1 cellular context compared by ENCODE assay signal in the genomic region with DNA sequence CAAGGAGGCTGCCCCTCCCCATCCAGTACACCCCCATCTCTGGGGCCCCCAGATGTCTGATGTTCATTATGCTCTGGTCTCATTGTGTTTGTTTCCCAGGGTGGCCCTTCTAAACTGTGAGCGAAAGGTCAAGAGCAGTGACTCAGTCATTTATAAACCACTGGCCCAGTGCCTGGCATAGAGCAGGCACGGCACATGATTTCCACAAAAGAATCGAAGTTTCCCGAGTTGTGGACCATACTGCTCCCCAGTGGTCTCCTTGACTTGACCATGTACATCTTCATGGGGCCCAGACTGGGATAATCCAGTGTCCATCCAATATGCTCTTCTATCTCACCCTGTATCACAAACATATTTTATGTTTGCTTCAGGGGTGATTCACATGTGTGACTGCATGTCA.
TF ChIP-seq lines count a peak whose summit lies in the region.

No MANE protein-coding gene starts in this region.

TF ChIP-seq in A549, 52 proteins besides CTCF, POLR2A, EP300 and RAD21 (continued from another document):
- TF ChIP-seq, protein P1, sequence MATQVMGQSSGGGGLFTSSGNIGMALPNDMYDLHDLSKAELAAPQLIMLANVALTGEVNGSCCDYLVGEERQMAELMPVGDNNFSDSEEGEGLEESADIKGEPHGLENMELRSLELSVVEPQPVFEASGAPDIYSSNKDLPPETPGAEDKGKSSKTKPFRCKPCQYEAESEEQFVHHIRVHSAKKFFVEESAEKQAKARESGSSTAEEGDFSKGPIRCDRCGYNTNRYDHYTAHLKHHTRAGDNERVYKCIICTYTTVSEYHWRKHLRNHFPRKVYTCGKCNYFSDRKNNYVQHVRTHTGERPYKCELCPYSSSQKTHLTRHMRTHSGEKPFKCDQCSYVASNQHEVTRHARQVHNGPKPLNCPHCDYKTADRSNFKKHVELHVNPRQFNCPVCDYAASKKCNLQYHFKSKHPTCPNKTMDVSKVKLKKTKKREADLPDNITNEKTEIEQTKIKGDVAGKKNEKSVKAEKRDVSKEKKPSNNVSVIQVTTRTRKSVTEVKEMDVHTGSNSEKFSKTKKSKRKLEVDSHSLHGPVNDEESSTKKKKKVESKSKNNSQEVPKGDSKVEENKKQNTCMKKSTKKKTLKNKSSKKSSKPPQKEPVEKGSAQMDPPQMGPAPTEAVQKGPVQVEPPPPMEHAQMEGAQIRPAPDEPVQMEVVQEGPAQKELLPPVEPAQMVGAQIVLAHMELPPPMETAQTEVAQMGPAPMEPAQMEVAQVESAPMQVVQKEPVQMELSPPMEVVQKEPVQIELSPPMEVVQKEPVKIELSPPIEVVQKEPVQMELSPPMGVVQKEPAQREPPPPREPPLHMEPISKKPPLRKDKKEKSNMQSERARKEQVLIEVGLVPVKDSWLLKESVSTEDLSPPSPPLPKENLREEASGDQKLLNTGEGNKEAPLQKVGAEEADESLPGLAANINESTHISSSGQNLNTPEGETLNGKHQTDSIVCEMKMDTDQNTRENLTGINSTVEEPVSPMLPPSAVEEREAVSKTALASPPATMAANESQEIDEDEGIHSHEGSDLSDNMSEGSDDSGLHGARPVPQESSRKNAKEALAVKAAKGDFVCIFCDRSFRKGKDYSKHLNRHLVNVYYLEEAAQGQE (IDR thresholded peaks at IDR 0.05) = no peak
- no peak for TF ChIP-seq CBX2 (IDR thresholded peaks at IDR 0.05; ENCODE audit: borderline replicate concordance, low read depth)
- TF ChIP-seq GATA3 (IDR thresholded peaks at IDR 0.05; ENCODE audit: borderline replicate concordance) = peak; percentile 51; the same call in 1 of the 2 replicates
- 0 out of 4 replicates have a peak, but pooled peaks of 1 of the 2 experiments have one; percentile 2 for TF ChIP-seq CEBPB (IDR thresholded peaks at IDR 0.05)
- no peak for TF ChIP-seq NFE2L2 (conservative IDR thresholded peaks at IDR 0.05; ENCODE audit: low read length)
- TF ChIP-seq SREBF2 (IDR thresholded peaks at IDR 0.05) = no peak
- no peak for TF ChIP-seq TP53 (CRISPR knock-in tag; IDR thresholded peaks at IDR 0.05)
